1 cellular context compared by ENCODE assay signal in genomic region chr14:104976198-104977007, GRCh38.
TF ChIP-seq lines count a peak whose summit lies in the region.

No MANE protein-coding gene starts in this region.

TF ChIP-seq in HepG2, 621 proteins besides CTCF, POLR2A, EP300 and RAD21 (continued from another document and continues in another):
- TF ChIP-seq IKZF5 (CRISPR knock-in tag; IDR thresholded peaks at IDR 0.05), result no peak
- TF ChIP-seq NFIC (IDR thresholded peaks at IDR 0.05; ENCODE audit: low read length), result no peak
- TF ChIP-seq PCBP1 (IDR thresholded peaks at IDR 0.05; ENCODE audit: borderline replicate concordance, low read depth, low read length), result no peak
- TF ChIP-seq MBNL3 (CRISPR knock-in tag; conservative IDR thresholded peaks at IDR 0.05), result no peak
- TF ChIP-seq HOMEZ (CRISPR knock-in tag; IDR thresholded peaks at IDR 0.05; ENCODE audit: low read depth), result no peak
- TF ChIP-seq DBP (CRISPR knock-in tag; IDR thresholded peaks at IDR 0.05; ENCODE audit: not compliant biosample characterization), result no peak
- TF ChIP-seq MIER3 (CRISPR knock-in tag; IDR thresholded peaks at IDR 0.05; ENCODE audit: borderline replicate concordance), result no peak
- no peak for TF ChIP-seq ZNF776 (CRISPR knock-in tag; IDR thresholded peaks at IDR 0.05)
- no peak for TF ChIP-seq NFE2 (CRISPR knock-in tag; IDR thresholded peaks at IDR 0.05)
- peak; percentile 27; the same call in 1 of the 2 replicates for TF ChIP-seq PPARG (CRISPR knock-in tag; conservative IDR thresholded peaks at IDR 0.05)
- no peak for TF ChIP-seq USF2 (IDR thresholded peaks at IDR 0.05; ENCODE audit: low read depth, low read length)
- TF ChIP-seq USF2 (CRISPR knock-in tag; IDR thresholded peaks at IDR 0.05; ENCODE audit: borderline replicate concordance), result no peak
- TF ChIP-seq ZNF263 (CRISPR knock-in tag; IDR thresholded peaks at IDR 0.05), result 0 out of 2 replicates have a peak, but pooled peaks have one; percentile 4
- no peak for TF ChIP-seq TCF7L2 (IDR thresholded peaks at IDR 0.05; ENCODE audit: low read depth, low read length)
- no peak for TF ChIP-seq ZNF678 (CRISPR knock-in tag; IDR thresholded peaks at IDR 0.05)
- TF ChIP-seq FOXP4 (CRISPR knock-in tag; IDR thresholded peaks at IDR 0.05), result no peak
- no peak for TF ChIP-seq FOXM1 (CRISPR knock-in tag; IDR thresholded peaks at IDR 0.05)
- TF ChIP-seq ZFP37 (CRISPR knock-in tag; IDR thresholded peaks at IDR 0.05; ENCODE audit: borderline replicate concordance), result no peak
- TF ChIP-seq ZNF281 (CRISPR knock-in tag; IDR thresholded peaks at IDR 0.05; ENCODE audit: borderline replicate concordance), result no peak
- TF ChIP-seq REXO4 (CRISPR knock-in tag; IDR thresholded peaks at IDR 0.05; ENCODE audit: borderline replicate concordance), result no peak
- TF ChIP-seq HNRNPUL1 (IDR thresholded peaks at IDR 0.05; ENCODE audit: low read depth, low read length), result no peak
- TF ChIP-seq ARID3A (IDR thresholded peaks at IDR 0.05; ENCODE audit: low read depth, low read length), result no peak
- TF ChIP-seq, protein P1, sequence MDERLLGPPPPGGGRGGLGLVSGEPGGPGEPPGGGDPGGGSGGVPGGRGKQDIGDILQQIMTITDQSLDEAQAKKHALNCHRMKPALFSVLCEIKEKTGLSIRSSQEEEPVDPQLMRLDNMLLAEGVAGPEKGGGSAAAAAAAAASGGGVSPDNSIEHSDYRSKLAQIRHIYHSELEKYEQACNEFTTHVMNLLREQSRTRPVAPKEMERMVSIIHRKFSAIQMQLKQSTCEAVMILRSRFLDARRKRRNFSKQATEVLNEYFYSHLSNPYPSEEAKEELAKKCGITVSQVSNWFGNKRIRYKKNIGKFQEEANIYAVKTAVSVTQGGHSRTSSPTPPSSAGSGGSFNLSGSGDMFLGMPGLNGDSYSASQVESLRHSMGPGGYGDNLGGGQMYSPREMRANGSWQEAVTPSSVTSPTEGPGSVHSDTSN (CRISPR knock-in tag; IDR thresholded peaks at IDR 0.05), result no peak
- TF ChIP-seq ZNF501 (CRISPR knock-in tag; IDR thresholded peaks at IDR 0.05), result no peak
- TF ChIP-seq DZIP1 (CRISPR knock-in tag; IDR thresholded peaks at IDR 0.05), result no peak
- no peak for TF ChIP-seq CHD2 (IDR thresholded peaks at IDR 0.05; ENCODE audit: low read depth, low read length)
- TF ChIP-seq THAP11 (CRISPR knock-in tag; IDR thresholded peaks at IDR 0.05), result no peak
- peak; percentile 23; the same call in 1 of the 2 replicates for TF ChIP-seq ZNF556 (CRISPR knock-in tag; IDR thresholded peaks at IDR 0.05; ENCODE audit: borderline replicate concordance)
- no peak for TF ChIP-seq HOXA9 (CRISPR knock-in tag; IDR thresholded peaks at IDR 0.05; ENCODE audit: borderline replicate concordance)
- no peak for TF ChIP-seq LBX2 (CRISPR knock-in tag; IDR thresholded peaks at IDR 0.05; ENCODE audit: borderline replicate concordance)
- TF ChIP-seq NCOA1 (CRISPR knock-in tag; IDR thresholded peaks at IDR 0.05), result no peak
- TF ChIP-seq, protein P2, sequence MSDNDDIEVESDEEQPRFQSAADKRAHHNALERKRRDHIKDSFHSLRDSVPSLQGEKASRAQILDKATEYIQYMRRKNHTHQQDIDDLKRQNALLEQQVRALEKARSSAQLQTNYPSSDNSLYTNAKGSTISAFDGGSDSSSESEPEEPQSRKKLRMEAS (IDR thresholded peaks at IDR 0.05), result no peak
- no peak for TF ChIP-seq NFYB (CRISPR knock-in tag; IDR thresholded peaks at IDR 0.05)
- TF ChIP-seq, protein P3, sequence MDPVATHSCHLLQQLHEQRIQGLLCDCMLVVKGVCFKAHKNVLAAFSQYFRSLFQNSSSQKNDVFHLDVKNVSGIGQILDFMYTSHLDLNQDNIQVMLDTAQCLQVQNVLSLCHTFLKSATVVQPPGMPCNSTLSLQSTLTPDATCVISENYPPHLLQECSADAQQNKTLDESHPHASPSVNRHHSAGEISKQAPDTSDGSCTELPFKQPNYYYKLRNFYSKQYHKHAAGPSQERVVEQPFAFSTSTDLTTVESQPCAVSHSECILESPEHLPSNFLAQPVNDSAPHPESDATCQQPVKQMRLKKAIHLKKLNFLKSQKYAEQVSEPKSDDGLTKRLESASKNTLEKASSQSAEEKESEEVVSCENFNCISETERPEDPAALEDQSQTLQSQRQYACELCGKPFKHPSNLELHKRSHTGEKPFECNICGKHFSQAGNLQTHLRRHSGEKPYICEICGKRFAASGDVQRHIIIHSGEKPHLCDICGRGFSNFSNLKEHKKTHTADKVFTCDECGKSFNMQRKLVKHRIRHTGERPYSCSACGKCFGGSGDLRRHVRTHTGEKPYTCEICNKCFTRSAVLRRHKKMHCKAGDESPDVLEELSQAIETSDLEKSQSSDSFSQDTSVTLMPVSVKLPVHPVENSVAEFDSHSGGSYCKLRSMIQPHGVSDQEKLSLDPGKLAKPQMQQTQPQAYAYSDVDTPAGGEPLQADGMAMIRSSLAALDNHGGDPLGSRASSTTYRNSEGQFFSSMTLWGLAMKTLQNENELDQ (CRISPR knock-in tag; IDR thresholded peaks at IDR 0.05; ENCODE audit: borderline replicate concordance), result no peak
- no peak for TF ChIP-seq CSRNP2 (CRISPR knock-in tag; conservative IDR thresholded peaks at IDR 0.05; ENCODE audit: low read depth)
- no peak for TF ChIP-seq ZNF660 (CRISPR knock-in tag; IDR thresholded peaks at IDR 0.05; ENCODE audit: borderline replicate concordance, low read depth)
- TF ChIP-seq ZNF234 (CRISPR knock-in tag; conservative IDR thresholded peaks at IDR 0.05), result no peak
- TF ChIP-seq MTF1 (CRISPR knock-in tag; IDR thresholded peaks at IDR 0.05), result no peak
